15 cellular contexts compared by ENCODE assay signal in genomic region chr15:39438260-39438659, GRCh38.
"Had no signal": no experiment of that assay in that cellular context is flagged by ENCODE, and none has a peak within 500 bp of the region (broad histone marks: within the 10 kb centered on the region; RNA-seq: fewer than 3 reads in every experiment).

No MANE protein-coding gene starts in this region.

- H3K27me3 Mint-ChIP-seq: type B pancreatic cell had no signal

- H3K27ac Mint-ChIP-seq: activated naive CD4-positive, alpha-beta T cell treated with anti-CD3 and anti-CD28 coated beads, Interleukin-2, amount 50 U/mL, for 24 hours; mesothelial cell of epicardium; stimulated activated naive B cell treated with anti-CD40 and anti-IgM and Interleukin-4, amounts not matched to agents 10 μg/mL and 1 μg/mL and 100 μg/mL, for 72 hours; type B pancreatic cell had no signal

- H3K9me3 Mint-ChIP-seq: mesothelial cell of epicardium; stimulated activated naive B cell treated with anti-CD40 and anti-IgM and Interleukin-4, amounts not matched to agents 10 μg/mL and 1 μg/mL and 100 μg/mL, for 72 hours; type B pancreatic cell had no signal

- H3K4me3 Mint-ChIP-seq: activated naive CD4-positive, alpha-beta T cell treated with anti-CD3 and anti-CD28 coated beads, Interleukin-2, amount 50 U/mL, for 24 hours; brain; mesothelial cell of epicardium; stimulated activated naive B cell treated with anti-CD40 and anti-IgM and Interleukin-4, amounts not matched to agents 10 μg/mL and 1 μg/mL and 100 μg/mL, for 72 hours; type B pancreatic cell had no signal

- H3K27ac ChIP-seq: foreskin keratinocyte, neutrophil had no signal

- H3K36me3 Mint-ChIP-seq: activated naive CD4-positive, alpha-beta T cell treated with anti-CD3 and anti-CD28 coated beads, Interleukin-2, amount 50 U/mL, for 24 hours; brain; mesothelial cell of epicardium; stimulated activated naive B cell treated with anti-CD40 and anti-IgM and Interleukin-4, amounts not matched to agents 10 μg/mL and 1 μg/mL and 100 μg/mL, for 72 hours; type B pancreatic cell had no signal

- ATAC-seq: foreskin keratinocyte; stimulated activated naive B cell treated with anti-CD40 and anti-IgM and Interleukin-4, amounts not matched to agents 10 μg/mL and 1 μg/mL and 100 μg/mL, for 72 hours had no signal

- H3K36me3 ChIP-seq: neutrophil had no signal

- H3K4me1 ChIP-seq: foreskin keratinocyte had no signal

- H3K27me3 ChIP-seq: foreskin keratinocyte had no signal

- H3K4me1 Mint-ChIP-seq: activated naive CD4-positive, alpha-beta T cell treated with anti-CD3 and anti-CD28 coated beads, Interleukin-2, amount 50 U/mL, for 24 hours; brain; stimulated activated naive B cell treated with anti-CD40 and anti-IgM and Interleukin-4, amounts not matched to agents 10 μg/mL and 1 μg/mL and 100 μg/mL, for 72 hours had no signal

- H3K9me3 ChIP-seq: neutrophil had no signal

- DNase-seq: activated CD4-positive, alpha-beta T cell treated with anti-CD3 and anti-CD28 coated beads for 48 hours; activated T-cell treated with anti-CD3 and anti-CD28 coated beads for 4 hours; amniotic stem cell; cerebellar nuclear complex; head of caudate nucleus; retina; stimulated activated CD4-positive, alpha-beta T cell treated with anti-CD3 and anti-CD28 coated beads, Interleukin-2, amount 100 ng/mL, for 24 hours; stimulated activated naive B cell treated with anti-CD40 and anti-IgM and Interleukin-4, amounts not matched to agents 10 μg/mL and 1 μg/mL and 100 μg/mL, for 72 hours; substantia nigra had no signal
